ENCODE assay signal across 20 cellular contexts in the genomic region with DNA sequence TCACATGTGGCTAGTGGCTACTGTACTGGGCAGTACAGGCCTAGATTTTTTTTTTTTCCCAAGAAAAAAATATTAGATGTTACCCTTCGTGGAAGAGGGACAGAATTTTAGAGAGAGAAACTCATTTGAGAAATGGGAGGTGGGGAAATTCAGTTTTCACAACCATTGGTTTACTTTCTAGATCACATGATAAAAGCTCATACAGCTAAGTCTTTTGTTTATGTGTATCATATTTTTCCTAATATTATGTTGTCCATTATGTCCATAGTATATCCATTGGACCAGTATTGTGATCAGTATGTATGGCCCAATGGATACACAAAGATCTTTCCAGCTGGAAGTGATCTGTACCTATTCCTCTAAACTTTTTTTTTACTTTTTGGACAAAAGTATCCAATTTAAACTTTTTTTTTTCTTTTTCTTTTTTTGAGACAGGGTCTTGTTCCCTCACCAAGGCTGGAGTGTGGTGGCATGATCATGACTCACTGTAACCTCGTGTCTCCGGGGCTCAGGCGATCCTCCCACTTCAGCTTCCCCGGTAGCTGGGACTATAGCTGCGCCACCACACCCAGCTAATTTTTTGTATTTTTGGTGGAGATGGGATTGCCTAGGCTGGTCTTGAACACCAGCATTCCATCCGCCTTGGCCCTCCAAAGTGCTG. TPM values are rescaled to one million over a fixed set of nuclear protein-coding genes. Genes with fewer than 3 reads are reported as not detected.
DNase-seq lines count a peak whose midpoint lies in the region; ATAC-seq and TF ChIP-seq lines count a peak whose summit lies in the region.
"Had no signal": no experiment of that assay in that cellular context is flagged by ENCODE, and none has a peak within 500 bp of the region (broad histone marks: within the 10 kb centered on the region; RNA-seq: fewer than 3 reads in every experiment).

No MANE protein-coding gene starts in this region.

- H3K4me3 ChIP-seq in adipocyte (ENCODE audit: low read length) (peak overlapping the region; percentile 99), fibroblast of the aortic adventitia (ENCODE audit: low read depth, low read length) (no peak overlapping the region), tibial nerve (no peak overlapping the region), gastroesophageal sphincter (no peak overlapping the region)
- H3K4me3 ChIP-seq: BLaER1, HAP-1, lung had no signal

- peak overlapping the region; percentile 16 for H3K9ac ChIP-seq in adipocyte (ENCODE audit: low read length)
- H3K9ac ChIP-seq: BLaER1 had no signal

- no peak for TF ChIP-seq POLR2A in tibial nerve (IDR thresholded peaks at IDR 0.05)
- TF ChIP-seq POLR2A in gastroesophageal sphincter (IDR thresholded peaks at IDR 0.05), result no peak

- ATAC-seq in gastroesophageal sphincter, result no peak
- ATAC-seq: activated CD4-positive, CD25-positive, alpha-beta regulatory T cell treated with anti-CD3 and anti-CD28 coated beads, Interleukin-2, amount 50 U/mL, for 24 hours; naive thymus-derived CD8-positive, alpha-beta T cell had no signal

- WGBS in tibial nerve, 2 donors, result 78 to 83% methylated on average over 7 of the region's 7 CpGs
- WGBS in gastroesophageal sphincter (ENCODE audit: low coverage in 1 of 2), 2 donors, result 70 to 90% methylated on average over 1 to 3 of the region's 7 CpGs

- H3K36me3 ChIP-seq in adipocyte (ENCODE audit: control insufficient read depth, insufficient read depth, low read length, severe bottlenecking), result peaks cover 21% of the 10 kb centered on the region
- H3K36me3 ChIP-seq in tibial nerve, result no peaks in the 10 kb centered on the region
- H3K36me3 ChIP-seq in gastroesophageal sphincter, result peaks cover 0 to 6% of the 10 kb centered on the region in 2 donors

- no peak for TF ChIP-seq CTCF in fibroblast of the aortic adventitia (IDR thresholded peaks at IDR 0.05; ENCODE audit: insufficient read depth, low read length)
- TF ChIP-seq CTCF in tibial nerve (IDR thresholded peaks at IDR 0.05), result no peak
- no peak for TF ChIP-seq CTCF in gastroesophageal sphincter (IDR thresholded peaks at IDR 0.05)

- peak; percentile 72 for DNase-seq in HT1080 (ENCODE audit: low read depth)
- DNase-seq in adipocyte (ENCODE audit: low read depth), result peak; percentile 19
- peak; percentile 22 for DNase-seq in fibroblast of the aortic adventitia (ENCODE audit: low read depth)
- DNase-seq in tibial nerve (ENCODE audit: low spot score in 2 of 2), result no peak
- no peak for DNase-seq in NCI-H1092 treated with DMSO at 0.1 percent for 48 hours (lab: John Stamatoyannopoulos, UW)
- no peak for DNase-seq in DMS53 (lab: John Stamatoyannopoulos, UW)
- DNase-seq: cerebellar nuclear complex; DMS153; naive thymus-derived CD8-positive, alpha-beta T cell; NCI-H1436 treated with DMSO at 0.1 percent for 48 hours; NK-92 treated with Interleukin-12 subunit alpha and Interleukin-12 subunit beta, amount 100 ng/mL, for 24 hours; Right ventricle myocardium superior had no signal

- peak overlapping the region in 3 of 4 donors; percentile 35 to 62 (median 60) for H3K27ac ChIP-seq in tibial nerve
- peak overlapping the region in 1 of 4 donors; percentile 43 for H3K27ac ChIP-seq in gastroesophageal sphincter
- H3K27ac ChIP-seq: BLaER1 had no signal

- H3K27me3 ChIP-seq in adipocyte (replicated peaks; ENCODE audit: control insufficient read depth, insufficient read depth, low read length) (no peaks in the 10 kb centered on the region), tibial nerve (no peaks in the 10 kb centered on the region), gastroesophageal sphincter (no peaks in the 10 kb centered on the region)
- H3K27me3 ChIP-seq: BLaER1 had no signal

- H3K4me1 ChIP-seq in adipocyte (ENCODE audit: control insufficient read depth, insufficient read depth, low read length), result peaks cover 58% of the 10 kb centered on the region
- peaks cover 0 to 71% (median 25%) of the 10 kb centered on the region in 4 donors for H3K4me1 ChIP-seq in tibial nerve
- H3K4me1 ChIP-seq in gastroesophageal sphincter, result peaks cover 7 to 77% (median 8%) of the 10 kb centered on the region in 3 donors

- no peaks in the 10 kb centered on the region for H3K9me3 ChIP-seq in adipocyte (ENCODE audit: control insufficient read depth, low read length)
- no peaks in the 10 kb centered on the region for H3K9me3 ChIP-seq in tibial nerve
- no peaks in the 10 kb centered on the region for H3K9me3 ChIP-seq in gastroesophageal sphincter
- H3K9me3 ChIP-seq: BLaER1, HAP-1 had no signal

- TF ChIP-seq EP300 in tibial nerve (IDR thresholded peaks at IDR 0.05), result no peak
- no peak for TF ChIP-seq EP300 in gastroesophageal sphincter (IDR thresholded peaks at IDR 0.05)

RNA-seq across cellular contexts. Expression of a gene that starts 4.1 kb away (rescaled TPM):
- 218 and 245 TPM in 2 replicates for total RNA-seq in HT1080 (2014; rRNA removed; shearing (Covaris generic))
- polyA plus RNA-seq in HT1080 (2015; cell fraction: cytosol; rRNA removed), result 368 and 437 TPM in 2 replicates
- polyA plus RNA-seq in HT1080 (2015; cell fraction: nucleus; rRNA removed), result 485 and 514 TPM in 2 replicates
- 624 and 625 TPM in 2 replicates for total RNA-seq in fibroblast of the aortic adventitia (ENCODE audit: low replicate concordance)
- 10 to 100 TPM; 77.3 to 94.8 (median 90.0) TPM for total RNA-seq in tibial nerve
- total RNA-seq in gastroesophageal sphincter, result 100 to 1,000 TPM; 146 to 274 (median 235) TPM

RNA-seq across cellular contexts. Expression of a gene that starts 32.4 kb away (rescaled TPM):
- not detected in 2 replicates for total RNA-seq in HT1080 (2014; rRNA removed; shearing (Covaris generic))
- polyA plus RNA-seq in HT1080 (2015; cell fraction: cytosol; rRNA removed), result not detected in 2 replicates
- not detected in 2 replicates for polyA plus RNA-seq in HT1080 (2015; cell fraction: nucleus; rRNA removed)
- total RNA-seq in fibroblast of the aortic adventitia (ENCODE audit: low replicate concordance), result not detected in 2 replicates
- not detected for total RNA-seq in tibial nerve
- total RNA-seq in gastroesophageal sphincter, result not detected
- total RNA-seq: glomerular endothelial cell; lung; naive thymus-derived CD8-positive, alpha-beta T cell; progenitor cell of endocrine pancreas; Right ventricle myocardium superior had no signal
- polyA plus RNA-seq: adipose tissue, lung had no signal

RNA-seq across cellular contexts. Expression of a gene that starts 48.5 kb away (rescaled TPM):
- 5.7 and 7.6 TPM in 2 replicates for total RNA-seq in HT1080 (2014; rRNA removed; shearing (Covaris generic))
- 3.1 and 4.7 TPM in 2 replicates for polyA plus RNA-seq in HT1080 (2015; cell fraction: cytosol; rRNA removed)
- 28.4 and 31.0 TPM in 2 replicates for polyA plus RNA-seq in HT1080 (2015; cell fraction: nucleus; rRNA removed)
- total RNA-seq in fibroblast of the aortic adventitia (ENCODE audit: low replicate concordance) (9.9 and 15.7 TPM in 2 replicates), tibial nerve (10 to 100 TPM in 1 of 4 donors, 1 to 10 TPM in 3; 4.5 to 12.4 (median 7.2) TPM), gastroesophageal sphincter (10 to 100 TPM; 14.5 to 46.9 (median 21.5) TPM)

Comparison
In these comparisons a context has a peak if more than half of its experiments do, and no peak if none do; other contexts are left out.
1. DNase-seq: peak in HT1080 (single experiment), adipocyte (single experiment) and fibroblast of the aortic adventitia (single experiment); none in tibial nerve (0 of 2), NCI-H1092 treated with DMSO at 0.1 percent for 48 hours (single experiment) and DMS53 (single experiment).